Comparison of ENCODE assay signal across 25 cellular contexts in the genomic region with DNA sequence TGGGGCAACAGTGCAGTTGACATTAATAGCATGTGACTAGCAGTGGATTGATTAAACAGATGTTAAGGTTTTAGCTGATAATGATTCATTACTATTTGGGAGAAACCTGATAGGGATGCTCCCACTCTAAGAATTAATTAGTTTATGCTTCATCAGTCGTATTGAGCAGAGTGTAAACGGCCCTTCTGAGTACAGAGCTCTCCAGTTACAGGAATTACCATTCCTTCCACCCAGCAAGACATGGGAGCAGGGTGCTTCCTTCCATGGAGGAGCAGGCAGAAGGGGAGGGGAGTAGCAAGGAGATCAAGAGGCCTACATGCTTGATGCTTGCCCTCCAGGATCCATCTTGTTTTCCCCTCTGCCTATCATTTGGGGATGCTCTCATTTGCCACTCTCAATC.
"Had no signal": no experiment of that assay in that cellular context is flagged by ENCODE, and none has a peak within 500 bp of the region (broad histone marks: within the 10 kb centered on the region; RNA-seq: fewer than 3 reads in every experiment).

No MANE protein-coding gene starts in this region.

- ATAC-seq: left lung; mucosa of descending colon; pancreas; sciatic nerve; stimulated activated effector memory CD8-positive, alpha-beta T cell treated with anti-CD3 and anti-CD28 coated beads, Interleukin-12 subunit alpha, Interleukin-12 subunit beta, amount 100 ng/mL, for 72 hours had no signal

- H3K4me3 Mint-ChIP-seq: dendritic cell treated with granulocyte-macrophage colony-stimulating factor and Interleukin-4, amounts not matched to agents 40 ng/mL and 50 ng/mL, for 4 days; mesothelial cell of epicardium; naive B cell; nephron; stimulated activated effector memory CD8-positive, alpha-beta T cell treated with anti-CD3 and anti-CD28 coated beads, Interleukin-12 subunit alpha, Interleukin-12 subunit beta, amount 100 ng/mL, for 72 hours had no signal

- H3K4me1 ChIP-seq: esophagus squamous epithelium, left lung, pancreas, stomach, thyroid gland, vagina had no signal

- DNase-seq: effector memory CD4-positive, alpha-beta T cell; erythroblast; esophagus squamous epithelium; foreskin melanocyte; head of caudate nucleus; kidney; left lung; mesenchymal stem cell; mucosa of descending colon; naive B cell; pancreas; stimulated activated CD4-positive, alpha-beta T cell treated with anti-CD3 and anti-CD28 coated beads, Interleukin-2, amount 100 ng/mL, for 24 hours; stimulated activated CD4-positive, alpha-beta T cell treated with anti-CD3 and anti-CD28 coated beads, Interleukin-4, amount 100 ng/mL, for 24 hours; stimulated activated naive CD4-positive, alpha-beta T cell treated with Interleukin-2 at 50 U/mL for 16 hours; stomach; thyroid gland; trophoblast cell had no signal

- H3K27me3 ChIP-seq: left lung, pancreas, stomach, thyroid gland, vagina had no signal

- H3K27ac ChIP-seq: esophagus squamous epithelium, hepatocyte, left lung, neutrophil, pancreas, stomach, thyroid gland, vagina had no signal

- H3K4me3 ChIP-seq: esophagus squamous epithelium, hepatocyte, left lung, mucosa of descending colon, pancreas, stomach, thyroid gland, vagina had no signal

- H3K9me3 ChIP-seq: neutrophil, pancreas, thyroid gland had no signal

- H3K36me3 Mint-ChIP-seq: mesothelial cell of epicardium; stimulated activated effector memory CD8-positive, alpha-beta T cell treated with anti-CD3 and anti-CD28 coated beads, Interleukin-12 subunit alpha, Interleukin-12 subunit beta, amount 100 ng/mL, for 72 hours had no signal

- H3K27ac Mint-ChIP-seq: dendritic cell treated with granulocyte-macrophage colony-stimulating factor and Interleukin-4, amounts not matched to agents 40 ng/mL and 50 ng/mL, for 4 days; mesothelial cell of epicardium; naive B cell; nephron; stimulated activated effector memory CD8-positive, alpha-beta T cell treated with anti-CD3 and anti-CD28 coated beads, Interleukin-12 subunit alpha, Interleukin-12 subunit beta, amount 100 ng/mL, for 72 hours had no signal

- H3K36me3 ChIP-seq: esophagus squamous epithelium, left lung, neutrophil, pancreas, stomach, thyroid gland, vagina had no signal

- H3K4me1 Mint-ChIP-seq: naive B cell; stimulated activated effector memory CD8-positive, alpha-beta T cell treated with anti-CD3 and anti-CD28 coated beads, Interleukin-12 subunit alpha, Interleukin-12 subunit beta, amount 100 ng/mL, for 72 hours had no signal
